1 cellular context compared by ENCODE assay signal in the genomic region with DNA sequence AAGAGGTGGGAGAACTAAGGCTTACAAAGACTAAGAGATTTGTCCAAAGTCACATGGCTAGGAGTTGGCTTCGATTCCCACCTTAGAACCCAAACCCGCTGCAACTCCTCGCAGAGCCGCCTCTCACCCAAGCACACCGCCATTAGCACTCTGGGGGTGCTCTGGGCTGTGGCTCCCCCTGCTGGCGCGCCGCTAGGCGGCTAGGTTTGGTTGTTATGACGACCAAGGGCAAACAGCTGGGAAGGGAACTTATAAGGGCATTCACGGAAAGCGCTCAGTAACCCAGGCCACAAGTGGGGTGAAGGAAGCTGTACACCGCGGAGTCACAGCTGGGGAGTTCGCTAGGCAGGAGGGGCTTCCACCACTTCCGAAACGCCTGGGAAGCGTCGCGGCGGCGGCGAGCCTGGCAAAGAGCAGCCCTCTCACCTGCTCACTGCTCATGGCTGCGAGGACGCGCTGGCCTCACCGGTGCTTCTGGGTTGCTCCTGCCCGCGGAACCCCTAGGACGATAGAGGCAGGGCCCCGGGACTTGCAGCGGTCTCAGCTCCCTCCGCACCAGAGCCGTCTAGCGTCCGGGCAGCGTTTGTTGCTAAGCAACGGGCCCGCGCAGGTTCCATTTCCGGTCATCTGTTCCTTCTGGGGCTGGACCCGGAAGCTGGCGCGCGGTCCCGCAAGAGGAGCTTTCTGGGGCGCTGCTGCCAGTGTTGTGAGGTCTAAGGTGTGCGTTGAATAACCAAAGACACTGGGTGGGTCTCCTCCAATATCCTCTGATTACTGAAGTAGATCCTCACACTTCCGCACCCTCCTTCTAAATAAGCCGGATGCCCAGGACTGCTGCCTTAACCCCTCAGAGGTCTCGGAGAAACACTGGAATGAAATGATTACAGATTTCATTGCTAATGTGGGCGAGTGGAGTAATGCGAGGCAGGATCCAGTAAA.
TF ChIP-seq lines count a peak whose summit lies in the region.

A gene (minus strand): TSS at position 567 of the 939 bp plus-strand sequence. CDS start 126 bp downstream, at position 441.

TF ChIP-seq in HEK293, 187 proteins besides CTCF, POLR2A, EP300 and RAD21 (continued from another document and continues in another):
- TF ChIP-seq PRDM1 (tag by site-specific recombination; IDR thresholded peaks at IDR 0.05): no peak
- no peak for TF ChIP-seq ZNF585B (tag by site-specific recombination; IDR thresholded peaks at IDR 0.05)
- peak; percentile 52 for TF ChIP-seq GLIS1 (tag by site-specific recombination; IDR thresholded peaks at IDR 0.05)
- no peak for TF ChIP-seq ZBTB7A (tag by site-specific recombination; IDR thresholded peaks at IDR 0.05; ENCODE audit: low read depth)
- TF ChIP-seq, protein P1, sequence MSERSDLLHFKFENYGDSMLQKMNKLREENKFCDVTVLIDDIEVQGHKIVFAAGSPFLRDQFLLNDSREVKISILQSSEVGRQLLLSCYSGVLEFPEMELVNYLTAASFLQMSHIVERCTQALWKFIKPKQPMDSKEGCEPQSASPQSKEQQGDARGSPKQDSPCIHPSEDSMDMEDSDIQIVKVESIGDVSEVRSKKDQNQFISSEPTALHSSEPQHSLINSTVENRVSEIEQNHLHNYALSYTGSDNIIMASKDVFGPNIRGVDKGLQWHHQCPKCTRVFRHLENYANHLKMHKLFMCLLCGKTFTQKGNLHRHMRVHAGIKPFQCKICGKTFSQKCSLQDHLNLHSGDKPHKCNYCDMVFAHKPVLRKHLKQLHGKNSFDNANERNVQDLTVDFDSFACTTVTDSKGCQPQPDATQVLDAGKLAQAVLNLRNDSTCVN (tag by site-specific recombination; optimal IDR thresholded peaks at IDR 0.05): peak; percentile 67
- peak; percentile 91; the same call in 1 of the 2 replicates for TF ChIP-seq ZNF777 (tag by site-specific recombination; IDR thresholded peaks at IDR 0.05; ENCODE audit: borderline replicate concordance)
- TF ChIP-seq ZBTB8A (tag by site-specific recombination; IDR thresholded peaks at IDR 0.05): 0 out of 2 replicates have a peak, but pooled peaks have one; percentile 21
- TF ChIP-seq SCRT1 (tag by site-specific recombination; IDR thresholded peaks at IDR 0.05; ENCODE audit: borderline replicate concordance): peak; percentile 46; the same call in 1 of the 2 replicates
- TF ChIP-seq, protein P2, sequence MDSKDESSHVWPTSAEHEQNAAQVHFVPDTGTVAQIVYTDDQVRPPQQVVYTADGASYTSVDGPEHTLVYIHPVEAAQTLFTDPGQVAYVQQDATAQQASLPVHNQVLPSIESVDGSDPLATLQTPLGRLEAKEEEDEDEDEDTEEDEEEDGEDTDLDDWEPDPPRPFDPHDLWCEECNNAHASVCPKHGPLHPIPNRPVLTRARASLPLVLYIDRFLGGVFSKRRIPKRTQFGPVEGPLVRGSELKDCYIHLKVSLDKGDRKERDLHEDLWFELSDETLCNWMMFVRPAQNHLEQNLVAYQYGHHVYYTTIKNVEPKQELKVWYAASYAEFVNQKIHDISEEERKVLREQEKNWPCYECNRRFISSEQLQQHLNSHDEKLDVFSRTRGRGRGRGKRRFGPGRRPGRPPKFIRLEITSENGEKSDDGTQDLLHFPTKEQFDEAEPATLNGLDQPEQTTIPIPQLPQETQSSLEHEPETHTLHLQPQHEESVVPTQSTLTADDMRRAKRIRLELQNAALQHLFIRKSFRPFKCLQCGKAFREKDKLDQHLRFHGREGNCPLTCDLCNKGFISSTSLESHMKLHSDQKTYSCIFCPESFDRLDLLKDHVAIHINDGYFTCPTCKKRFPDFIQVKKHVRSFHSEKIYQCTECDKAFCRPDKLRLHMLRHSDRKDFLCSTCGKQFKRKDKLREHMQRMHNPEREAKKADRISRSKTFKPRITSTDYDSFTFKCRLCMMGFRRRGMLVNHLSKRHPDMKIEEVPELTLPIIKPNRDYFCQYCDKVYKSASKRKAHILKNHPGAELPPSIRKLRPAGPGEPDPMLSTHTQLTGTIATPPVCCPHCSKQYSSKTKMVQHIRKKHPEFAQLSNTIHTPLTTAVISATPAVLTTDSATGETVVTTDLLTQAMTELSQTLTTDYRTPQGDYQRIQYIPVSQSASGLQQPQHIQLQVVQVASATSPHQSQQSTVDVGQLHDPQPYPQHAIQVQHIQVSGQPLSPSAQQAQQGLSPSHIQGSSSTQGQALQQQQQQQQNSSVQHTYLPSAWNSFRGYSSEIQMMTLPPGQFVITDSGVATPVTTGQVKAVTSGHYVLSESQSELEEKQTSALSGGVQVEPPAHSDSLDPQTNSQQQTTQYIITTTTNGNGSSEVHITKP (tag by site-specific recombination; IDR thresholded peaks at IDR 0.05): 0 out of 2 replicates have a peak, but pooled peaks have one; percentile 25
- TF ChIP-seq ZNF350 (tag by site-specific recombination; IDR thresholded peaks at IDR 0.05): no peak
- no peak; the same call in 1 of the 2 replicates for TF ChIP-seq ZNF629 (tag by site-specific recombination; IDR thresholded peaks at IDR 0.05)
- TF ChIP-seq, protein P3, sequence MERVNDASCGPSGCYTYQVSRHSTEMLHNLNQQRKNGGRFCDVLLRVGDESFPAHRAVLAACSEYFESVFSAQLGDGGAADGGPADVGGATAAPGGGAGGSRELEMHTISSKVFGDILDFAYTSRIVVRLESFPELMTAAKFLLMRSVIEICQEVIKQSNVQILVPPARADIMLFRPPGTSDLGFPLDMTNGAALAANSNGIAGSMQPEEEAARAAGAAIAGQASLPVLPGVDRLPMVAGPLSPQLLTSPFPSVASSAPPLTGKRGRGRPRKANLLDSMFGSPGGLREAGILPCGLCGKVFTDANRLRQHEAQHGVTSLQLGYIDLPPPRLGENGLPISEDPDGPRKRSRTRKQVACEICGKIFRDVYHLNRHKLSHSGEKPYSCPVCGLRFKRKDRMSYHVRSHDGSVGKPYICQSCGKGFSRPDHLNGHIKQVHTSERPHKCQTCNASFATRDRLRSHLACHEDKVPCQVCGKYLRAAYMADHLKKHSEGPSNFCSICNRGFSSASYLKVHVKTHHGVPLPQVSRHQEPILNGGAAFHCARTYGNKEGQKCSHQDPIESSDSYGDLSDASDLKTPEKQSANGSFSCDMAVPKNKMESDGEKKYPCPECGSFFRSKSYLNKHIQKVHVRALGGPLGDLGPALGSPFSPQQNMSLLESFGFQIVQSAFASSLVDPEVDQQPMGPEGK (tag by site-specific recombination; IDR thresholded peaks at IDR 0.05): peak; percentile 80
- no peak for TF ChIP-seq OSR2 (tag by site-specific recombination; IDR thresholded peaks at IDR 0.05)
- TF ChIP-seq ZEB2 (tag by site-specific recombination; IDR thresholded peaks at IDR 0.05): no peak; the same call in 1 of the 2 replicates
- TF ChIP-seq ZNF776 (tag by site-specific recombination; IDR thresholded peaks at IDR 0.05; ENCODE audit: borderline replicate concordance): no peak
- TF ChIP-seq YY2 (tag by site-specific recombination; IDR thresholded peaks at IDR 0.05): peak; percentile 56; the same call in 1 of the 2 replicates
- peak; percentile 99 for TF ChIP-seq ZBTB20 (tag by site-specific recombination; IDR thresholded peaks at IDR 0.05)
- no peak for TF ChIP-seq ZSCAN16 (tag by site-specific recombination; IDR thresholded peaks at IDR 0.05)
- TF ChIP-seq ZNF184 (tag by site-specific recombination; IDR thresholded peaks at IDR 0.05): no peak
- TF ChIP-seq ZNF654 (tag by site-specific recombination; IDR thresholded peaks at IDR 0.05; ENCODE audit: low read depth): peak; percentile 43
- TF ChIP-seq ZNF214 (tag by site-specific recombination; IDR thresholded peaks at IDR 0.05; ENCODE audit: borderline replicate concordance): no peak
- TF ChIP-seq ZNF23 (tag by site-specific recombination; IDR thresholded peaks at IDR 0.05; ENCODE audit: borderline replicate concordance): no peak
- TF ChIP-seq GLI4 (tag by site-specific recombination; IDR thresholded peaks at IDR 0.05): no peak
- no peak for TF ChIP-seq ZNF510 (tag by site-specific recombination; IDR thresholded peaks at IDR 0.05; ENCODE audit: insufficient replicate concordance)
- TF ChIP-seq, protein P4, sequence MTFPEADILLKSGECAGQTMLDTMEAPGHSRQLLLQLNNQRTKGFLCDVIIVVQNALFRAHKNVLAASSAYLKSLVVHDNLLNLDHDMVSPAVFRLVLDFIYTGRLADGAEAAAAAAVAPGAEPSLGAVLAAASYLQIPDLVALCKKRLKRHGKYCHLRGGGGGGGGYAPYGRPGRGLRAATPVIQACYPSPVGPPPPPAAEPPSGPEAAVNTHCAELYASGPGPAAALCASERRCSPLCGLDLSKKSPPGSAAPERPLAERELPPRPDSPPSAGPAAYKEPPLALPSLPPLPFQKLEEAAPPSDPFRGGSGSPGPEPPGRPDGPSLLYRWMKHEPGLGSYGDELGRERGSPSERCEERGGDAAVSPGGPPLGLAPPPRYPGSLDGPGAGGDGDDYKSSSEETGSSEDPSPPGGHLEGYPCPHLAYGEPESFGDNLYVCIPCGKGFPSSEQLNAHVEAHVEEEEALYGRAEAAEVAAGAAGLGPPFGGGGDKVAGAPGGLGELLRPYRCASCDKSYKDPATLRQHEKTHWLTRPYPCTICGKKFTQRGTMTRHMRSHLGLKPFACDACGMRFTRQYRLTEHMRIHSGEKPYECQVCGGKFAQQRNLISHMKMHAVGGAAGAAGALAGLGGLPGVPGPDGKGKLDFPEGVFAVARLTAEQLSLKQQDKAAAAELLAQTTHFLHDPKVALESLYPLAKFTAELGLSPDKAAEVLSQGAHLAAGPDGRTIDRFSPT (tag by site-specific recombination; IDR thresholded peaks at IDR 0.05): no peak
- TF ChIP-seq KLF10 (tag by site-specific recombination; IDR thresholded peaks at IDR 0.05): no peak
- TF ChIP-seq, protein P5, sequence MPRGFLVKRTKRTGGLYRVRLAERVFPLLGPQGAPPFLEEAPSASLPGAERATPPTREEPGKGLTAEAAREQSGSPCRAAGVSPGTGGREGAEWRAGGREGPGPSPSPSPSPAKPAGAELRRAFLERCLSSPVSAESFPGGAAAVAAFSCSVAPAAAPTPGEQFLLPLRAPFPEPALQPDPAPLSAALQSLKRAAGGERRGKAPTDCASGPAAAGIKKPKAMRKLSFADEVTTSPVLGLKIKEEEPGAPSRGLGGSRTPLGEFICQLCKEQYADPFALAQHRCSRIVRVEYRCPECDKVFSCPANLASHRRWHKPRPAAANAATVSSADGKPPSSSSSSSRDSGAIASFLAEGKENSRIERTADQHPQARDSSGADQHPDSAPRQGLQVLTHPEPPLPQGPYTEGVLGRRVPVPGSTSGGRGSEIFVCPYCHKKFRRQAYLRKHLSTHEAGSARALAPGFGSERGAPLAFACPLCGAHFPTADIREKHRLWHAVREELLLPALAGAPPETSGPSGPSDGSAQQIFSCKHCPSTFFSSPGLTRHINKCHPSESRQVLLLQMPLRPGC (tag by site-specific recombination; IDR thresholded peaks at IDR 0.05): no peak
- TF ChIP-seq, protein P6, sequence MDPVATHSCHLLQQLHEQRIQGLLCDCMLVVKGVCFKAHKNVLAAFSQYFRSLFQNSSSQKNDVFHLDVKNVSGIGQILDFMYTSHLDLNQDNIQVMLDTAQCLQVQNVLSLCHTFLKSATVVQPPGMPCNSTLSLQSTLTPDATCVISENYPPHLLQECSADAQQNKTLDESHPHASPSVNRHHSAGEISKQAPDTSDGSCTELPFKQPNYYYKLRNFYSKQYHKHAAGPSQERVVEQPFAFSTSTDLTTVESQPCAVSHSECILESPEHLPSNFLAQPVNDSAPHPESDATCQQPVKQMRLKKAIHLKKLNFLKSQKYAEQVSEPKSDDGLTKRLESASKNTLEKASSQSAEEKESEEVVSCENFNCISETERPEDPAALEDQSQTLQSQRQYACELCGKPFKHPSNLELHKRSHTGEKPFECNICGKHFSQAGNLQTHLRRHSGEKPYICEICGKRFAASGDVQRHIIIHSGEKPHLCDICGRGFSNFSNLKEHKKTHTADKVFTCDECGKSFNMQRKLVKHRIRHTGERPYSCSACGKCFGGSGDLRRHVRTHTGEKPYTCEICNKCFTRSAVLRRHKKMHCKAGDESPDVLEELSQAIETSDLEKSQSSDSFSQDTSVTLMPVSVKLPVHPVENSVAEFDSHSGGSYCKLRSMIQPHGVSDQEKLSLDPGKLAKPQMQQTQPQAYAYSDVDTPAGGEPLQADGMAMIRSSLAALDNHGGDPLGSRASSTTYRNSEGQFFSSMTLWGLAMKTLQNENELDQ (tag by site-specific recombination; IDR thresholded peaks at IDR 0.05; ENCODE audit: low read depth): no peak
- no peak for TF ChIP-seq ZNF561 (tag by site-specific recombination; IDR thresholded peaks at IDR 0.05; ENCODE audit: borderline replicate concordance)
- TF ChIP-seq ZFP69B (tag by site-specific recombination; IDR thresholded peaks at IDR 0.05): no peak
- TF ChIP-seq, protein P7, sequence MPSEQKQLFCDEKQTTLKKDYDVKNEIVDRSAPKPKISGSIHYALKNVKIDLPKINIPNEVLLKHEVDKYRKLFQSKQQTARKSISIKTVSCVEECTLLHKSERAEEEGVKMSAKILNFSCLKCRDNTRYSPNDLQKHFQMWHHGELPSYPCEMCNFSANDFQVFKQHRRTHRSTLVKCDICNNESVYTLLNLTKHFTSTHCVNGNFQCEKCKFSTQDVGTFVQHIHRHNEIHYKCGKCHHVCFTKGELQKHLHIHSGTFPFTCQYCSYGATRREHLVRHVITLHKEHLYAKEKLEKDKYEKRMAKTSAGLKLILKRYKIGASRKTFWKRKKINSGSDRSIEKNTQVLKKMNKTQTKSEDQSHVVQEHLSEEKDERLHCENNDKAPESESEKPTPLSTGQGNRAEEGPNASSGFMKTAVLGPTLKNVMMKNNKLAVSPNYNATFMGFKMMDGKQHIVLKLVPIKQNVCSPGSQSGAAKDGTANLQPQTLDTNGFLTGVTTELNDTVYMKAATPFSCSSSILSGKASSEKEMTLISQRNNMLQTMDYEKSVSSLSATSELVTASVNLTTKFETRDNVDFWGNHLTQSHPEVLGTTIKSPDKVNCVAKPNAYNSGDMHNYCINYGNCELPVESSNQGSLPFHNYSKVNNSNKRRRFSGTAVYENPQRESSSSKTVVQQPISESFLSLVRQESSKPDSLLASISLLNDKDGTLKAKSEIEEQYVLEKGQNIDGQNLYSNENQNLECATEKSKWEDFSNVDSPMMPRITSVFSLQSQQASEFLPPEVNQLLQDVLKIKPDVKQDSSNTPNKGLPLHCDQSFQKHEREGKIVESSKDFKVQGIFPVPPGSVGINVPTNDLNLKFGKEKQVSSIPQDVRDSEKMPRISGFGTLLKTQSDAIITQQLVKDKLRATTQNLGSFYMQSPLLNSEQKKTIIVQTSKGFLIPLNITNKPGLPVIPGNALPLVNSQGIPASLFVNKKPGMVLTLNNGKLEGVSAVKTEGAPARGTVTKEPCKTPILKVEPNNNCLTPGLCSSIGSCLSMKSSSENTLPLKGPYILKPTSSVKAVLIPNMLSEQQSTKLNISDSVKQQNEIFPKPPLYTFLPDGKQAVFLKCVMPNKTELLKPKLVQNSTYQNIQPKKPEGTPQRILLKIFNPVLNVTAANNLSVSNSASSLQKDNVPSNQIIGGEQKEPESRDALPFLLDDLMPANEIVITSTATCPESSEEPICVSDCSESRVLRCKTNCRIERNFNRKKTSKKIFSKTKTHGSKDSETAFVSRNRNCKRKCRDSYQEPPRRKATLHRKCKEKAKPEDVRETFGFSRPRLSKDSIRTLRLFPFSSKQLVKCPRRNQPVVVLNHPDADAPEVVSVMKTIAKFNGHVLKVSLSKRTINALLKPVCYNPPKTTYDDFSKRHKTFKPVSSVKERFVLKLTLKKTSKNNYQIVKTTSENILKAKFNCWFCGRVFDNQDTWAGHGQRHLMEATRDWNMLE (tag by site-specific recombination; conservative IDR thresholded peaks at IDR 0.05; ENCODE audit: low read depth): peak; percentile 85
